In genomic region chr20:5120189-5120484, GRCh38 we compare ENCODE assay signal across 1 cellular context.
A peak's percentile ranks its signal among the peaks of the same experiment; 100 is the strongest.
TF ChIP-seq lines count a peak whose summit lies in the region.

No MANE protein-coding gene starts in this region.

TF ChIP-seq in HepG2, 621 proteins besides CTCF, POLR2A, EP300 and RAD21 (continued from another document and continues in another):
- TF ChIP-seq ZNF800 (CRISPR knock-in tag; IDR thresholded peaks at IDR 0.05) (peak; percentile 84; the same call in 1 of the 2 replicates), CEBPZ (IDR thresholded peaks at IDR 0.05; ENCODE audit: low read length) (no peak), MIXL1 (CRISPR knock-in tag; IDR thresholded peaks at IDR 0.05) (0 out of 2 replicates have a peak, but pooled peaks have one; percentile 11), MAX (IDR thresholded peaks at IDR 0.05) (0 out of 2 replicates have a peak, but pooled peaks have one; percentile 39), RARA (CRISPR knock-in tag; IDR thresholded peaks at IDR 0.05) (peak; percentile 4; the same call in 1 of the 2 replicates), ZNF331 (CRISPR knock-in tag; IDR thresholded peaks at IDR 0.05) (no peak), RBM22 (optimal IDR thresholded peaks at IDR 0.05; ENCODE audit: low read length) (peak; percentile 42), HMGXB3 (CRISPR knock-in tag; IDR thresholded peaks at IDR 0.05; ENCODE audit: borderline replicate concordance) (0 out of 2 replicates have a peak, but pooled peaks have one; percentile 39), SMAD3 (CRISPR knock-in tag; IDR thresholded peaks at IDR 0.05) (peak; percentile 72; the same call in 1 of the 2 replicates), MAFG (CRISPR knock-in tag; IDR thresholded peaks at IDR 0.05) (no peak), FOXO1 (CRISPR knock-in tag; IDR thresholded peaks at IDR 0.05) (no peak), PITX1 (CRISPR knock-in tag; IDR thresholded peaks at IDR 0.05) (no peak), SYNCRIP (IDR thresholded peaks at IDR 0.05; ENCODE audit: insufficient read depth, low read depth, low read length) (no peak), ZHX2 (IDR thresholded peaks at IDR 0.05; ENCODE audit: low read depth) (no peak), ZHX2 (CRISPR knock-in tag; IDR thresholded peaks at IDR 0.05; ENCODE audit: borderline replicate concordance) (no peak), HOXA3 (CRISPR knock-in tag; IDR thresholded peaks at IDR 0.05) (0 out of 2 replicates have a peak, but pooled peaks have one; percentile 46), SNAPC4 (CRISPR knock-in tag; IDR thresholded peaks at IDR 0.05) (no peak), THAP11 (CRISPR knock-in tag; IDR thresholded peaks at IDR 0.05) (0 out of 2 replicates have a peak, but pooled peaks have one; percentile 10), NR2F2 (IDR thresholded peaks at IDR 0.05; ENCODE audit: borderline replicate concordance, low read depth) (peak; percentile 79; the same call in 1 of the 2 replicates), KAT7 (CRISPR knock-in tag; IDR thresholded peaks at IDR 0.05; ENCODE audit: borderline replicate concordance) (peak; percentile 33; the same call in 1 of the 2 replicates), TRAFD1 (CRISPR knock-in tag; IDR thresholded peaks at IDR 0.05; ENCODE audit: borderline replicate concordance) (no peak), NR2F1 (CRISPR knock-in tag; IDR thresholded peaks at IDR 0.05) (peak in 1 of 2 experiments; percentile 57; a peak in 1 of 4 replicates), ZNF326 (CRISPR knock-in tag; IDR thresholded peaks at IDR 0.05; ENCODE audit: borderline replicate concordance) (0 out of 2 replicates have a peak, but pooled peaks have one; percentile 68), RORA (CRISPR knock-in tag; IDR thresholded peaks at IDR 0.05) (no peak), ZNF30 (CRISPR knock-in tag; IDR thresholded peaks at IDR 0.05) (no peak), ZNF788 (CRISPR knock-in tag; IDR thresholded peaks at IDR 0.05; ENCODE audit: borderline replicate concordance) (peak; percentile 68; the same call in 1 of the 2 replicates), SP2 (CRISPR knock-in tag; IDR thresholded peaks at IDR 0.05) (no peak), ZNF740 (CRISPR knock-in tag; IDR thresholded peaks at IDR 0.05) (no peak), HMGA1 (CRISPR knock-in tag; conservative IDR thresholded peaks at IDR 0.05) (no peak), ZNF317 (CRISPR knock-in tag; IDR thresholded peaks at IDR 0.05) (0 out of 2 replicates have a peak, but pooled peaks have one; percentile 29), SALL1 (CRISPR knock-in tag; IDR thresholded peaks at IDR 0.05) (no peak), ATF5 (CRISPR knock-in tag; IDR thresholded peaks at IDR 0.05; ENCODE audit: low read depth) (no peak)
